ENCODE assay signal across 8 cellular contexts in genomic region chr10:69327463-69328345, GRCh38. TPM values are rescaled to one million over a fixed set of nuclear protein-coding genes. Genes with fewer than 3 reads are reported as not detected.
DNase-seq lines count a peak whose midpoint lies in the region; ATAC-seq, FAIRE-seq and TF ChIP-seq lines count a peak whose summit lies in the region.

No MANE protein-coding gene starts in this region.

- no peaks in the 10 kb centered on the region for H4K20me1 ChIP-seq in endothelial cell of umbilical vein (replicated peaks; ENCODE audit: control insufficient read depth, extremely low read depth, insufficient read depth, low read length)

- H3K27ac ChIP-seq in CD4-positive, alpha-beta T cell (ENCODE audit: low read depth, low read length), result peak overlapping the region; percentile 53
- peak overlapping the region; percentile 30 for H3K27ac ChIP-seq in endothelial cell of umbilical vein (ENCODE audit: insufficient read depth, low read depth, low read length)
- no peak overlapping the region for H3K27ac ChIP-seq in testis

- peak overlapping the region; percentile 4 for H2AFZ ChIP-seq in endothelial cell of umbilical vein (ENCODE audit: low read depth, low read length)

- BruUV-seq in endothelial cell of umbilical vein (replicated peaks; lab: Mats Ljungman, UMichigan), result no TSS peak

- H3K27ac Mint-ChIP-seq in CD4-positive, alpha-beta T cell, result peak overlapping the region; percentile 87

- H3K4me1 ChIP-seq in endothelial cell of umbilical vein (ENCODE audit: control insufficient read depth, extremely low read depth, insufficient read depth, low read length) (peaks cover 22% of the 10 kb centered on the region), mucosa of descending colon (ENCODE audit: low read depth) (peaks cover 47% of the 10 kb centered on the region), testis (no peaks in the 10 kb centered on the region)

- TF ChIP-seq POLR2A in endothelial cell of umbilical vein (IDR thresholded peaks at IDR 0.05; ENCODE audit: low read depth, low read length), result no peak
- TF ChIP-seq POLR2A in testis (IDR thresholded peaks at IDR 0.05), result no peak

- 64 to 69% methylated on average over 22 to 23 of the region's 23 CpGs for WGBS in testis, 2 donors

- no peaks in the 10 kb centered on the region for H3K27me3 Mint-ChIP-seq in CD4-positive, alpha-beta T cell

- intact Hi-C loops in CD4-positive, alpha-beta T cell (cut with DNase I, micrococcal nuclease), result loop anchor here in 1 of 2 experiments (2.0 kb wide), 1 partner anchor 17 kb away; no protein-coding TSS in a partner anchor
- intact Hi-C loops in endothelial cell of umbilical vein (cut with micrococcal nuclease), result loop anchor here (2.0 kb wide), 1 partner anchor 51 kb away; no protein-coding TSS in a partner anchor
- intact Hi-C loops in mucosa of descending colon (cut with DNase I, micrococcal nuclease), result no loop called here
- intact Hi-C loops in testis (cut with DNase I; ENCODE audit: low total_unique reads), result no loop called here

- H3K79me2 ChIP-seq in endothelial cell of umbilical vein (ENCODE audit: control insufficient read depth, insufficient read depth, low read length), result peaks cover 89% of the 10 kb centered on the region

- H3K9me1 ChIP-seq in endothelial cell of umbilical vein (replicated peaks; ENCODE audit: control insufficient read depth, extremely low read depth, insufficient read depth, low read length), result no peaks in the 10 kb centered on the region

- peak; percentile 84 for FAIRE-seq in endothelial cell of umbilical vein (lab: Jason Lieb, UNC)

- H3K36me3 ChIP-seq in endothelial cell of umbilical vein (ENCODE audit: control insufficient read depth in 2 of 2, extremely low read depth in 1 of 2, insufficient read depth in 2 of 2, low read length in 2 of 2), result no peaks in the 10 kb centered on the region
- H3K36me3 ChIP-seq in mucosa of descending colon (ENCODE audit: low read depth), result no peaks in the 10 kb centered on the region
- no peaks in the 10 kb centered on the region for H3K36me3 ChIP-seq in testis (ENCODE audit: low read depth, missing control alignments)

- peaks cover 88% of the 10 kb centered on the region for H3K4me1 Mint-ChIP-seq in CD4-positive, alpha-beta T cell (ENCODE audit: low read depth)

- peak overlapping the region; percentile 86 for H3K4me3 Mint-ChIP-seq in CD4-positive, alpha-beta T cell

- CTCF ChIA-PET in CD4-positive, alpha-beta T cell (lab: Charles Lee), result interaction anchor here (0.9 to 1.4 kb wide), 6 partner anchors 8 to 37 kb away, joined by 3 to 4 read pairs (median 4); no protein-coding TSS in a partner anchor
- CTCF ChIA-PET in endothelial cell of umbilical vein (lab: Charles Lee), result interaction anchor here (0.5 to 2.0 kb wide), 10 partner anchors 8 to 89 kb away, joined by 3 to 5 read pairs (median 3); no protein-coding TSS in a partner anchor

- H3K9me3 ChIP-seq in CD4-positive, alpha-beta T cell (ENCODE audit: control insufficient read depth, low read length), result no peaks in the 10 kb centered on the region
- H3K9me3 ChIP-seq in endothelial cell of umbilical vein (replicated peaks; ENCODE audit: control insufficient read depth, insufficient read depth, low read length) (no peaks in the 10 kb centered on the region), mucosa of descending colon (no peaks in the 10 kb centered on the region), testis (no peaks in the 10 kb centered on the region)

- peaks cover 16% of the 10 kb centered on the region for H3K36me3 Mint-ChIP-seq in CD4-positive, alpha-beta T cell (ENCODE audit: low read depth)

- H3K9me3 Mint-ChIP-seq in CD4-positive, alpha-beta T cell, result no peaks in the 10 kb centered on the region

- H3K27me3 ChIP-seq in CD4-positive, alpha-beta T cell (ENCODE audit: control insufficient read depth, insufficient read depth, low read length), result no peaks in the 10 kb centered on the region
- no peaks in the 10 kb centered on the region for H3K27me3 ChIP-seq in endothelial cell of umbilical vein (ENCODE audit: control insufficient read depth in 2 of 2, insufficient read depth in 2 of 2, low read length in 2 of 2)
- no peaks in the 10 kb centered on the region for H3K27me3 ChIP-seq in testis

- peak overlapping the region; percentile 73 for H3K4me2 ChIP-seq in endothelial cell of umbilical vein (ENCODE audit: insufficient read depth, low read length)

- DNase-seq in CD4-positive, alpha-beta T cell, result peak in 8 of 10 experiments; percentile 16 to 57 (median 38)
- DNase-seq in HT-29 (ENCODE audit: low spot score) (peak; percentile 79), endothelial cell of umbilical vein (ENCODE audit: low read depth, low spot score) (peak; percentile 56), mucosa of descending colon (peak; percentile 76 to 81 (median 77)), testis (peak; percentile 77), NCI-H1436 (lab: John Stamatoyannopoulos, UW) (no peak)
- peak; percentile 49 for DNase-seq in activated CD4-positive, alpha-beta T cell treated with anti-CD3 and anti-CD28 coated beads, Interleukin-2, amount 50 U/mL, for 1 hour

- dilution Hi-C loops in endothelial cell of umbilical vein (cut with MboI; ENCODE audit: extremely low pct_ligation_motif_present, low sequenced_read_pairs), result no loop called here

- POLR2A ChIA-PET in CD4-positive, alpha-beta T cell (lab: Charles Lee), result interaction anchor here (0.6 to 2.5 kb wide), 13 partner anchors 9 to 182 kb away, joined by 3 to 38 read pairs (median 4); no protein-coding TSS in a partner anchor
- POLR2A ChIA-PET in endothelial cell of umbilical vein (lab: Charles Lee), result interaction anchor here (0.6 to 1.2 kb wide), 3 partner anchors 9 to 182 kb away, joined by 3 to 5 read pairs (median 4); no protein-coding TSS in a partner anchor

- ATAC-seq in CD4-positive, alpha-beta T cell (ENCODE audit: poor library complexity), result peak; percentile 80
- ATAC-seq in GM19467 (IDR thresholded peaks at IDR 0.05; ENCODE audit: unreplicated experiment), result peak; percentile 69
- ATAC-seq in mucosa of descending colon, result peak; percentile 82

- peak overlapping the region; percentile 25 for H3K9ac ChIP-seq in endothelial cell of umbilical vein (replicated peaks; ENCODE audit: extremely low read depth, insufficient read depth, low read length)

- no peak overlapping the region for H3K4me3 ChIP-seq in endothelial cell of umbilical vein (replicated peaks in 1 of 3; ENCODE audit: insufficient read depth in 1 of 3, low read depth in 1 of 3, low read length in 3 of 3)
- no peak overlapping the region for H3K4me3 ChIP-seq in mucosa of descending colon
- H3K4me3 ChIP-seq in testis, result no peak overlapping the region

- no peak for TF ChIP-seq CTCF in CD4-positive, alpha-beta T cell (IDR thresholded peaks at IDR 0.05)
- TF ChIP-seq CTCF in endothelial cell of umbilical vein (IDR thresholded peaks at IDR 0.05; ENCODE audit: extremely low read depth in 1 of 2, insufficient read depth in 1 of 2, low read depth in 1 of 2, low read length in 2 of 2), result no peak
- no peak for TF ChIP-seq CTCF in mucosa of descending colon (IDR thresholded peaks at IDR 0.05)
- TF ChIP-seq CTCF in testis (IDR thresholded peaks at IDR 0.05), result no peak

TF ChIP-seq in endothelial cell of umbilical vein, 7 proteins besides CTCF, POLR2A, EP300 and RAD21:
- TF ChIP-seq MAX (IDR thresholded peaks at IDR 0.05; ENCODE audit: insufficient read depth, insufficient read length), result peak; percentile 24
- TF ChIP-seq POLR2AphosphoS5 (IDR thresholded peaks at IDR 0.05; ENCODE audit: insufficient read depth, low read depth, low read length), result no peak

RNA-seq across cellular contexts. Expression of gene HK1, which starts 49.4 kb away (rescaled TPM):
- 10 to 100 TPM; 45.6 to 48.1 TPM for total RNA-seq in CD4-positive, alpha-beta T cell
- total RNA-seq in HT-29 (2014; rRNA removed; shearing (Covaris generic)), result 60.8 and 61.8 TPM in 2 replicates
- total RNA-seq in endothelial cell of umbilical vein (120 and 121 TPM in 2 replicates), mucosa of descending colon (100 to 1,000 TPM in 1 of 3 donors, 10 to 100 TPM in 2; 63.9 to 102 (median 81.3) TPM), testis (100 to 1,000 TPM in 1 of 2 donors, 10 to 100 TPM in 1; 62.3 to 143 TPM)
- polyA plus RNA-seq in endothelial cell of umbilical vein (35.9 and 50.8 TPM in 2 replicates), testis (ENCODE audit: insufficient read depth, low read depth, low replicate concordance) (179 TPM)
- polyA plus RNA-seq in endothelial cell of umbilical vein (2011; cell fraction: cytosol; rRNA removed), result 44.9 and 54.6 TPM in 2 replicates
- 54.9 and 58.1 TPM in 2 replicates for polyA plus RNA-seq in endothelial cell of umbilical vein (2011; cell fraction: nucleus; rRNA removed)
- 120 TPM in 2 replicates for polyA plus RNA-seq in endothelial cell of umbilical vein (2012)
- 97.6 and 101 TPM in 2 replicates for polyA minus RNA-seq in endothelial cell of umbilical vein
- polyA minus RNA-seq in endothelial cell of umbilical vein (2011; cell fraction: cytosol; rRNA and poly(A)+ RNA removed), result 3.4 TPM
- 25.6 and 26.7 TPM in 2 replicates for polyA minus RNA-seq in endothelial cell of umbilical vein (2011; cell fraction: nucleus; rRNA and poly(A)+ RNA removed)

Comparison
In these comparisons a context has a peak if more than half of its experiments do, and no peak if none do; other contexts are left out.
1. H3K27ac ChIP-seq: peak in CD4-positive, alpha-beta T cell (single experiment) and endothelial cell of umbilical vein (single experiment); none in testis (0 of 2).
2. Peak in every context shown above with its lines, with median percentiles within 50 percentile points of each other: ATAC-seq.